In the genomic region with DNA sequence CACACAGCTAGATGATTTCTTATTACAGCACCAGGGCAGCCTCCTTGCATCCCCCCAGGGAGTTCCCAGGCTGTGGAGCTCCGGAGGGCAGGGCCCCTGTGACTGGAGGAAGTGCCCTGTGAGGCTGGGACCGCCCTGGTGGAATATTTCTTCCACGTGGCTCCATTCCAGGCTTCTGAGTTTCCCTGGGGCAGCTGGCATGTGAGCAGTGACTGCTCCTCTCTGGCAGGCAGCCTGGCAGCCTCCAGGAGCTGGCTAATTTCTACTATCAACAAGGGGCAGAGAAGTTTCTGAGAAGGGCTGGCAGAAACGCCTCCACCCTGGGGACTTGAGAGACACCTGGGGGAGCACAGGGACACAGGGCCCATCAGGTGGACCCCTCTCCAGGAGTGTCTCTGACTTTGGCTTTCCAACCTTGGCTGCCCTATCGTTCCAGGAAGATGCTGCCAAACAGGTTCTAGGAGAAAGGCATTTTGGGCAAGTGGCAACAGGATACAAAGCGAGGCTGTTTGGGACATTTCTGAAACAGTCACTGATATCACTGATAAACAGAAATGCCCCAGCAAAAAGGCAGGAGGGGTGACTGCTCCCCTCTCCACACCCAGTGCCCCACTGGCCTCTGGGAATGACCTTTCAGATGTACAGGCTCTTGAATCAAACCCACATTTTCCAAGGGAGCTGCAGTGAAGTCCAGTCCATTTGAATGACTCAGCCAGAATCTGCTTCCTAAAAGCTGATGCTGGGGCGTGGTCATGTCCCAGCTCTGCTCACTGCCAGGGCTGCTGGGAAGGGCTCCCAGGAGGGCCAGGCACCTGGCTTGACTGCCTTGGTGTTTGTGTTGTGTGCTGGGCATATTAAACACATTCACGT, we compare ENCODE assay signal across 9 cellular contexts. TPM values are rescaled to one million over a fixed set of nuclear protein-coding genes. Genes with fewer than 3 reads are reported as not detected.
A peak's percentile ranks its signal among the peaks of the same experiment; 100 is the strongest.
DNase-seq lines count a peak whose midpoint lies in the region; ATAC-seq and TF ChIP-seq lines count a peak whose summit lies in the region.
"Had no signal": no experiment of that assay in that cellular context is flagged by ENCODE, and none has a peak within 500 bp of the region (broad histone marks: within the 10 kb centered on the region; RNA-seq: fewer than 3 reads in every experiment).

No MANE protein-coding gene starts in this region.

- H3K36me3 ChIP-seq in heart left ventricle (peaks cover 0 to 5% (median 0%) of the 10 kb centered on the region in 9 donors), skeletal muscle satellite cell (ENCODE audit: insufficient read depth, low read length) (peaks cover 27% of the 10 kb centered on the region)

- peak overlapping the region; percentile 90 for H3K9ac ChIP-seq in skeletal muscle satellite cell (ENCODE audit: low read depth, low read length)

- TF ChIP-seq POLR2A in heart left ventricle (IDR thresholded peaks at IDR 0.05) = no peak

- 19 to 24% (median 21%) methylated on average over 6 to 8 of the region's 8 CpGs for WGBS in heart left ventricle, 4 donors

- H3K27me3 ChIP-seq in heart left ventricle (no peaks in the 10 kb centered on the region), skeletal muscle satellite cell (ENCODE audit: control insufficient read depth, insufficient read depth, low read length) (no peaks in the 10 kb centered on the region)

- peak overlapping the region; percentile 28 to 94 (median 90) for H3K27ac ChIP-seq in heart left ventricle

- H3K4me2 ChIP-seq in skeletal muscle satellite cell (ENCODE audit: low read length) = peak overlapping the region; percentile 74

- TF ChIP-seq CTCF in heart left ventricle (IDR thresholded peaks at IDR 0.05) (no peak), GM20000 (IDR thresholded peaks at IDR 0.05; ENCODE audit: extremely low read depth, missing control alignments) (no peak)

- intact Hi-C loops in heart left ventricle (cut with DNase I) = loop anchor here in 2 of 10 donors (5.0 kb wide), 2 partner anchors 44 to 74 kb away; no protein-coding TSS in a partner anchor

- H3K9me3 ChIP-seq in heart left ventricle (no peaks in the 10 kb centered on the region), skeletal muscle satellite cell (replicated peaks; ENCODE audit: low read length) (no peaks in the 10 kb centered on the region)

- ATAC-seq in heart left ventricle (peak; percentile 68 to 89 (median 86)), HG02623 (IDR thresholded peaks at IDR 0.05; ENCODE audit: unreplicated experiment) (no peak)

- peak overlapping the region in 2 of 12 donors; percentile 7 to 17 for H3K4me3 ChIP-seq in heart left ventricle
- H3K4me3 ChIP-seq in skeletal muscle satellite cell (ENCODE audit: low read length) = peak overlapping the region; percentile 43

- H3K4me1 ChIP-seq in heart left ventricle (peaks cover 0 to 79% (median 42%) of the 10 kb centered on the region in 12 donors), skeletal muscle satellite cell (ENCODE audit: control insufficient read depth, insufficient read depth, low read length) (peaks cover 91% of the 10 kb centered on the region)

- DNase-seq in NCI-H526 (lab: John Stamatoyannopoulos, UW) (peak; percentile 3 to 26), NCI-H526 treated with DMSO at 0.1 percent for 48 hours (lab: John Stamatoyannopoulos, UW) (no peak), UCSD-AML1 (lab: John Stamatoyannopoulos, UW; ENCODE audit: unreplicated experiment) (peak; percentile 35), heart left ventricle (peak; percentile 81 to 88 (median 85)), GM20000 (ENCODE audit: low spot score) (no peak)
- DNase-seq in activated effector memory CD4-positive, alpha-beta T cell treated with Interleukin-2 at 50 U/mL for 16 hours = no peak
- DNase-seq: CD4-positive, CD25-positive, alpha-beta regulatory T cell had no signal

RNA-seq across cellular contexts. Expression of a gene that starts 16.1 kb away (rescaled TPM):
- total RNA-seq in heart left ventricle = 10 to 100 TPM; 16.0 to 64.5 (median 37.2) TPM
- polyA plus RNA-seq in heart left ventricle = 10 to 100 TPM; 13.2 to 14.7 TPM
- total RNA-seq in skeletal muscle satellite cell (2012; rRNA removed) = 168 and 212 TPM in 2 replicates

RNA-seq across cellular contexts. Expression of a gene that starts 30.4 kb away (rescaled TPM):
- 1 to 10 TPM in 2 of 9 donors, under 1 TPM in 3, not detected in 4; 0.25 to 7.3 (median 0.79) TPM for total RNA-seq in heart left ventricle
- polyA plus RNA-seq in heart left ventricle = under 1 TPM in 1 of 2 donors, not detected in 1; 0.19 TPM
- total RNA-seq in skeletal muscle satellite cell (2012; rRNA removed) = 21.5 and 29.3 TPM in 2 replicates

Comparison
In these comparisons a context has a peak if more than half of its experiments do, and no peak if none do; other contexts are left out.
1. DNase-seq: peak in NCI-H526 (2 of 2), UCSD-AML1 (single experiment) and heart left ventricle (5 of 5); none in NCI-H526 treated with DMSO at 0.1 percent for 48 hours (single experiment), activated effector memory CD4-positive, alpha-beta T cell treated with Interleukin-2 at 50 U/mL for 16 hours (single experiment) and GM20000 (single experiment).